ENCODE assay signal across 11 cellular contexts in genomic region chrX:74449322-74449936, GRCh38. TPM values are rescaled to one million over a fixed set of nuclear protein-coding genes. Genes with fewer than 3 reads are reported as not detected.
DNase-seq lines count a peak whose midpoint lies in the region; ATAC-seq and TF ChIP-seq lines count a peak whose summit lies in the region.
"Had no signal": no experiment of that assay in that cellular context is flagged by ENCODE, and none has a peak within 500 bp of the region (broad histone marks: within the 10 kb centered on the region; RNA-seq: fewer than 3 reads in every experiment).

No MANE protein-coding gene starts in this region.

- H3K9me3 ChIP-seq in DND-41 (ENCODE audit: insufficient read depth, low read length, severe bottlenecking) (no peaks in the 10 kb centered on the region), MG63 (no peaks in the 10 kb centered on the region), neural progenitor cell (ENCODE audit: low read depth) (no peaks in the 10 kb centered on the region)

- H3K4me3 Mint-ChIP-seq in activated T-helper 17 cell treated with anti-CD3 and anti-CD28 coated beads, Interleukin-2, amount 50 U/mL, for 72 hours: peak overlapping the region; percentile 59
- no peak overlapping the region for H3K4me3 Mint-ChIP-seq in neural progenitor cell
- H3K4me3 Mint-ChIP-seq: immature natural killer cell; stimulated activated effector memory CD8-positive, alpha-beta T cell treated with anti-CD3 and anti-CD28 coated beads, Interleukin-12 subunit alpha, Interleukin-12 subunit beta, amount 100 ng/mL, for 72 hours had no signal

- H3K27me3 ChIP-seq in DND-41 (ENCODE audit: insufficient read depth, low read length, poor library complexity): no peaks in the 10 kb centered on the region
- no peaks in the 10 kb centered on the region for H3K27me3 ChIP-seq in MG63
- H3K27me3 ChIP-seq in neural progenitor cell: no peaks in the 10 kb centered on the region

- H3F3A ChIP-seq in neural progenitor cell (ENCODE audit: low read depth): no peaks in the 10 kb centered on the region

- TF ChIP-seq CTCF in DND-41 (IDR thresholded peaks at IDR 0.05; ENCODE audit: borderline replicate concordance, extremely low read depth, low read length, poor library complexity, severe bottlenecking) (no peak), neural progenitor cell (IDR thresholded peaks at IDR 0.05) (no peak)

- peaks cover 9% of the 10 kb centered on the region for H3K4me1 ChIP-seq in DND-41 (ENCODE audit: insufficient read depth, low read length)
- H3K4me1 ChIP-seq in neural progenitor cell: no peaks in the 10 kb centered on the region
- H3K4me1 ChIP-seq: parathyroid adenoma had no signal

- H3K9me3 Mint-ChIP-seq in activated T-helper 17 cell treated with anti-CD3 and anti-CD28 coated beads, Interleukin-2, amount 50 U/mL, for 72 hours: no peaks in the 10 kb centered on the region
- H3K9me3 Mint-ChIP-seq in neural progenitor cell: peaks cover 5% of the 10 kb centered on the region
- H3K9me3 Mint-ChIP-seq: immature natural killer cell; stimulated activated effector memory CD8-positive, alpha-beta T cell treated with anti-CD3 and anti-CD28 coated beads, Interleukin-12 subunit alpha, Interleukin-12 subunit beta, amount 100 ng/mL, for 72 hours had no signal

- no peak overlapping the region for H3K4me2 ChIP-seq in DND-41 (ENCODE audit: insufficient read depth, low read length)
- no peak overlapping the region for H3K4me2 ChIP-seq in neural progenitor cell

- peak overlapping the region; percentile 94 for H3K27ac Mint-ChIP-seq in activated T-helper 17 cell treated with anti-CD3 and anti-CD28 coated beads, Interleukin-2, amount 50 U/mL, for 72 hours
- peak overlapping the region; percentile 89 for H3K27ac Mint-ChIP-seq in neural progenitor cell
- H3K27ac Mint-ChIP-seq: immature natural killer cell; stimulated activated effector memory CD8-positive, alpha-beta T cell treated with anti-CD3 and anti-CD28 coated beads, Interleukin-12 subunit alpha, Interleukin-12 subunit beta, amount 100 ng/mL, for 72 hours had no signal

- peaks cover 13% of the 10 kb centered on the region for H3K4me1 Mint-ChIP-seq in activated T-helper 17 cell treated with anti-CD3 and anti-CD28 coated beads, Interleukin-2, amount 50 U/mL, for 72 hours
- peaks cover 14% of the 10 kb centered on the region for H3K4me1 Mint-ChIP-seq in neural progenitor cell
- H3K4me1 Mint-ChIP-seq: immature natural killer cell had no signal

- H3K36me3 ChIP-seq in DND-41 (ENCODE audit: insufficient read depth, low read length): no peaks in the 10 kb centered on the region
- H3K36me3 ChIP-seq in MG63: no peaks in the 10 kb centered on the region
- H3K36me3 ChIP-seq in neural progenitor cell: no peaks in the 10 kb centered on the region

- H3K4me3 ChIP-seq in DND-41 (ENCODE audit: low read depth in 1 of 2, low read length in 2 of 2): no peak overlapping the region
- H3K4me3 ChIP-seq in MG63: no peak overlapping the region
- no peak overlapping the region for H3K4me3 ChIP-seq in neural progenitor cell

- H3K79me2 ChIP-seq in DND-41 (ENCODE audit: insufficient read depth, low read length) (no peaks in the 10 kb centered on the region), neural progenitor cell (ENCODE audit: low read depth) (no peaks in the 10 kb centered on the region)
- H3K79me2 ChIP-seq: parathyroid adenoma had no signal

- H3K27ac ChIP-seq in DND-41 (ENCODE audit: low read length) (no peak overlapping the region), neural progenitor cell (no peak overlapping the region)
- H3K27ac ChIP-seq: parathyroid adenoma had no signal

- peaks cover 5% of the 10 kb centered on the region for H3K36me3 Mint-ChIP-seq in activated T-helper 17 cell treated with anti-CD3 and anti-CD28 coated beads, Interleukin-2, amount 50 U/mL, for 72 hours (ENCODE audit: low read depth)
- H3K36me3 Mint-ChIP-seq in neural progenitor cell: peaks cover 7% of the 10 kb centered on the region
- H3K36me3 Mint-ChIP-seq: immature natural killer cell; stimulated activated effector memory CD8-positive, alpha-beta T cell treated with anti-CD3 and anti-CD28 coated beads, Interleukin-12 subunit alpha, Interleukin-12 subunit beta, amount 100 ng/mL, for 72 hours had no signal

- no peak overlapping the region for H2AFZ ChIP-seq in DND-41 (ENCODE audit: low read depth, low read length)
- no peak overlapping the region for H2AFZ ChIP-seq in neural progenitor cell (replicated peaks)
- H2AFZ ChIP-seq: parathyroid adenoma had no signal

- H3K27me3 Mint-ChIP-seq in activated T-helper 17 cell treated with anti-CD3 and anti-CD28 coated beads, Interleukin-2, amount 50 U/mL, for 72 hours: no peaks in the 10 kb centered on the region
- H3K27me3 Mint-ChIP-seq in neural progenitor cell (ENCODE audit: insufficient read depth, low read depth): no peaks in the 10 kb centered on the region

- DNase-seq in DND-41: peak; percentile 67
- peak; percentile 44 for DNase-seq in MG63
- DNase-seq in neural progenitor cell (ENCODE audit: low spot score): no peak
- no peak for DNase-seq in dermis blood vessel endothelial cell
- DNase-seq in NCI-H69 (lab: John Stamatoyannopoulos, UW): no peak
- DNase-seq: immature natural killer cell had no signal

- ATAC-seq in DND-41 (ENCODE audit: insufficient read depth, low read depth) (peak; percentile 96), GM19328 (IDR thresholded peaks at IDR 0.05; ENCODE audit: unreplicated experiment) (no peak), GM18868 (IDR thresholded peaks at IDR 0.05; ENCODE audit: unreplicated experiment) (no peak)
- ATAC-seq in activated T-helper 17 cell treated with anti-CD3 and anti-CD28 coated beads, Interleukin-2, amount 50 U/mL, for 72 hours (replicated peaks): no peak
- ATAC-seq: stimulated activated effector memory CD8-positive, alpha-beta T cell treated with anti-CD3 and anti-CD28 coated beads, Interleukin-12 subunit alpha, Interleukin-12 subunit beta, amount 100 ng/mL, for 72 hours had no signal

- H4K20me1 ChIP-seq in DND-41 (ENCODE audit: insufficient read depth, low read length) (no peaks in the 10 kb centered on the region), neural progenitor cell (ENCODE audit: low read depth) (no peaks in the 10 kb centered on the region)

- H3K9ac ChIP-seq in DND-41 (ENCODE audit: low read depth, low read length) (no peak overlapping the region), neural progenitor cell (no peak overlapping the region)
- H3K9ac ChIP-seq: parathyroid adenoma had no signal

RNA-seq across cellular contexts. Expression of gene SLC16A2, which starts 28.1 kb away (rescaled TPM):
- total RNA-seq in MG63 (2014; rRNA removed; shearing (Covaris generic); ENCODE audit: low replicate concordance): 2.0 and 6.2 TPM in 2 replicates
- total RNA-seq in activated T-helper 17 cell treated with anti-CD3 and anti-CD28 coated beads, Interleukin-2, amount 50 U/mL, for 72 hours: 1 to 10 TPM in 1 of 2 donors, under 1 TPM in 1; 0.11 to 1.5 TPM
- total RNA-seq in neural progenitor cell (ENCODE audit: low replicate concordance): 12.6 and 20.6 TPM in 2 replicates
- total RNA-seq in dermis blood vessel endothelial cell: 0.70 and 1.0 TPM in 2 replicates

Comparison
In these comparisons a context has a peak if more than half of its experiments do, and no peak if none do; other contexts are left out.
1. DNase-seq: peak in DND-41 (single experiment) and MG63 (single experiment); none in neural progenitor cell (single experiment), dermis blood vessel endothelial cell (single experiment) and NCI-H69 (single experiment).